In the genomic region with DNA sequence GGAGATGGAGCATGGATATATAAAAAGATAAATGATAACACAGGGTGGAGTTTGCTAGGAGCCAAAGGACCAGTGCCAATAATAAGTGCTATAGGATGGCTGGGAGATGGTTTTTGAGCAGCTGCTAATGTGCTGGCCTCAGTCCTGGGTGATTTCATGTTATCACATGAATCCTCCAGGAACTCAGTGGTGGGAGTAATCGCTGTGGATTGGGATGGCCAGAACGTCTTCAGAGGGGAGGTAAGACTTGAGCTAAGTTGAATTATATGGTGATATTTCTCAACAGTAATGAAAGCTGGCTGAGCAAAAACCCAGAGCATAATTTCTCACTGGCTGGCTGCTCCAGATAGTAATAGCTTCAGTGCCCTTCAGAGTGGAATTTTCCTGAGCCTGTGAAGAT, we compare ENCODE assay signal across 1 cellular context.
TF ChIP-seq lines count a peak whose summit lies in the region.

No MANE protein-coding gene starts in this region.

TF ChIP-seq in GM23338, 12 proteins besides CTCF, POLR2A, EP300 and RAD21 (continued from another document):
- TF ChIP-seq REST (IDR thresholded peaks at IDR 0.05; ENCODE audit: unreplicated experiment) = no peak
- no peak for TF ChIP-seq STAT1 (IDR thresholded peaks at IDR 0.05; ENCODE audit: unreplicated experiment)
- no peak for TF ChIP-seq ZNF331 (CRISPR knock-in tag; IDR thresholded peaks at IDR 0.05; ENCODE audit: low read depth)
TF ChIP-seq in GM23338: peak in this region for 0.
